Comparison of ENCODE assay signal across 24 cellular contexts in genomic region chr7:121529003-121529402, GRCh38.
A peak's percentile ranks its signal among the peaks of the same experiment; 100 is the strongest.
DNase-seq lines count a peak whose midpoint lies in the region; ATAC-seq and TF ChIP-seq lines count a peak whose summit lies in the region.
"Had no signal": no experiment of that assay in that cellular context is flagged by ENCODE, and none has a peak within 500 bp of the region (broad histone marks: within the 10 kb centered on the region; RNA-seq: fewer than 3 reads in every experiment).

No MANE protein-coding gene starts in this region.

- H3K4me1 ChIP-seq in PC-3 (ENCODE audit: insufficient read depth, low read length) (peaks cover 28% of the 10 kb centered on the region), esophagus muscularis mucosa (no peaks in the 10 kb centered on the region)
- H3K4me1 ChIP-seq: A549, upper lobe of right lung had no signal

- H3K36me3 ChIP-seq in PC-3 (ENCODE audit: low read depth, low read length) (no peaks in the 10 kb centered on the region), esophagus muscularis mucosa (no peaks in the 10 kb centered on the region)
- H3K36me3 ChIP-seq: heart left ventricle, upper lobe of right lung had no signal

- CTCF ChIA-PET in activated CD4-positive, alpha-beta memory T cell treated with anti-CD3 and anti-CD28 coated beads, Interleukin-2, amount 10 ng/mL, durations not matched to agents 7 days and 5 days (lab: Charles Lee), result interaction anchor here (2.0 to 3.1 kb wide), 2 partner anchors 15 to 91 kb away, joined by 10 to 32 read pairs; no protein-coding TSS in a partner anchor
- CTCF ChIA-PET in activated CD4-positive, alpha-beta memory T cell treated with anti-CD3 and anti-CD28 coated beads for 36 hours (lab: Charles Lee), result interaction anchor here (2.2 to 2.8 kb wide), 2 partner anchors 90 to 162 kb away, joined by 7 to 14 read pairs; no protein-coding TSS in a partner anchor
- CTCF ChIA-PET in PC-3 (lab: Charles Lee), result interaction anchor here (1.4 kb wide), 1 partner anchor 143 kb away, joined by 5 read pairs; no protein-coding TSS in a partner anchor

- TF ChIP-seq POLR2A in esophagus muscularis mucosa (IDR thresholded peaks at IDR 0.05; ENCODE audit: low read depth), result no peak

- intact Hi-C loops in activated CD4-positive, alpha-beta memory T cell treated with anti-CD3 and anti-CD28 coated beads for 36 hours (cut with micrococcal nuclease), result no loop called here
- intact Hi-C loops in PC-3 (cut with micrococcal nuclease), result no loop called here
- intact Hi-C loops in esophagus muscularis mucosa (cut with DNase I), result no loop called here

- H3K4me3 Mint-ChIP-seq in activated CD4-positive, alpha-beta memory T cell treated with anti-CD3 and anti-CD28 coated beads, Interleukin-2, amount 10 ng/mL, durations not matched to agents 7 days and 5 days, result no peak overlapping the region
- no peak overlapping the region for H3K4me3 Mint-ChIP-seq in activated CD4-positive, alpha-beta memory T cell treated with anti-CD3 and anti-CD28 coated beads for 36 hours
- H3K4me3 Mint-ChIP-seq in stimulated activated effector memory CD8-positive, alpha-beta T cell treated with anti-CD3 and anti-CD28 coated beads, Interleukin-12 subunit alpha, Interleukin-12 subunit beta, amount 100 ng/mL, for 72 hours, result no peak overlapping the region
- H3K4me3 Mint-ChIP-seq: H9 had no signal

- H3K27me3 ChIP-seq in PC-3 (ENCODE audit: low read length), result no peaks in the 10 kb centered on the region
- no peaks in the 10 kb centered on the region for H3K27me3 ChIP-seq in esophagus muscularis mucosa
- H3K27me3 ChIP-seq: heart left ventricle, upper lobe of right lung had no signal

- no peak for DNase-seq in activated CD4-positive, alpha-beta memory T cell treated with anti-CD3 and anti-CD28 coated beads, Interleukin-2, amount 10 ng/mL, durations not matched to agents 7 days and 5 days
- no peak for DNase-seq in activated CD4-positive, alpha-beta memory T cell treated with anti-CD3 and anti-CD28 coated beads for 36 hours
- peak; percentile 10 for DNase-seq in PC-3
- peak; percentile 32 for DNase-seq in fibroblast of mammary gland (ENCODE audit: low read depth)
- no peak for DNase-seq in stimulated activated effector memory CD8-positive, alpha-beta T cell treated with anti-CD3 and anti-CD28 coated beads, Interleukin-12 subunit alpha, Interleukin-12 subunit beta, amount 100 ng/mL, for 72 hours (ENCODE audit: low spot score in 2 of 2)
- no peak for DNase-seq in esophagus muscularis mucosa (ENCODE audit: extremely low spot score)
- no peak for DNase-seq in UCSD-AML1 (lab: John Stamatoyannopoulos, UW; ENCODE audit: unreplicated experiment)
- DNase-seq: activated CD4-positive, CD25-positive, alpha-beta regulatory T cell; activated T-cell treated with anti-CD3 and anti-CD28 coated beads, Interleukin-2, amount 50 U/mL, for 72 hours; aorta; dorsolateral prefrontal cortex; H9; heart left ventricle; left cardiac atrium; NCI-H1092; NCI-H187; NCI-H69; T-helper 9 cell; upper lobe of right lung had no signal

- no peak for TF ChIP-seq EP300 in esophagus muscularis mucosa (IDR thresholded peaks at IDR 0.05)

- peak overlapping the region; percentile 82; the same call in 1 of the 2 replicates for H3K4me2 ChIP-seq in PC-3 (ENCODE audit: low read length)
- H3K4me2 ChIP-seq: A549 had no signal

- peaks cover 17% of the 10 kb centered on the region for H3K36me3 Mint-ChIP-seq in activated CD4-positive, alpha-beta memory T cell treated with anti-CD3 and anti-CD28 coated beads, Interleukin-2, amount 10 ng/mL, durations not matched to agents 7 days and 5 days (ENCODE audit: low read depth)
- no peaks in the 10 kb centered on the region for H3K36me3 Mint-ChIP-seq in activated CD4-positive, alpha-beta memory T cell treated with anti-CD3 and anti-CD28 coated beads for 36 hours
- H3K36me3 Mint-ChIP-seq in stimulated activated effector memory CD8-positive, alpha-beta T cell treated with anti-CD3 and anti-CD28 coated beads, Interleukin-12 subunit alpha, Interleukin-12 subunit beta, amount 100 ng/mL, for 72 hours, result peaks cover 15% of the 10 kb centered on the region

- H4K20me1 ChIP-seq in PC-3 (ENCODE audit: low read length), result no peaks in the 10 kb centered on the region

- H3K79me2 ChIP-seq in PC-3 (ENCODE audit: low read length), result no peaks in the 10 kb centered on the region

- H3K27ac ChIP-seq in PC-3 (ENCODE audit: low read length), result peak overlapping the region; percentile 98
- H3K27ac ChIP-seq in esophagus muscularis mucosa (replicated peaks in 1 of 4), result no peak overlapping the region
- H3K27ac ChIP-seq: A549, dorsolateral prefrontal cortex, heart left ventricle, HL-60, upper lobe of right lung had no signal

- no peak overlapping the region for H2AFZ ChIP-seq in PC-3 (ENCODE audit: low read length)

- H3K27me3 Mint-ChIP-seq in activated CD4-positive, alpha-beta memory T cell treated with anti-CD3 and anti-CD28 coated beads, Interleukin-2, amount 10 ng/mL, durations not matched to agents 7 days and 5 days, result no peaks in the 10 kb centered on the region
- no peaks in the 10 kb centered on the region for H3K27me3 Mint-ChIP-seq in activated CD4-positive, alpha-beta memory T cell treated with anti-CD3 and anti-CD28 coated beads for 36 hours

- TF ChIP-seq CTCF in PC-3 (conservative IDR thresholded peaks at IDR 0.05; ENCODE audit: low read depth, low read length), result no peak
- no peak for TF ChIP-seq CTCF in fibroblast of mammary gland (conservative IDR thresholded peaks at IDR 0.05; ENCODE audit: control insufficient read depth, insufficient read depth, low read depth, low read length)
- TF ChIP-seq CTCF in esophagus muscularis mucosa (IDR thresholded peaks at IDR 0.05), result no peak

- ATAC-seq in PC-3 (no peak), HG03442 (IDR thresholded peaks at IDR 0.05; ENCODE audit: unreplicated experiment) (no peak)
- no peak for ATAC-seq in stimulated activated effector memory CD8-positive, alpha-beta T cell treated with anti-CD3 and anti-CD28 coated beads, Interleukin-12 subunit alpha, Interleukin-12 subunit beta, amount 100 ng/mL, for 72 hours
- ATAC-seq: A549; activated naive CD4-positive, alpha-beta T cell treated with anti-CD3 and anti-CD28 coated beads, Interleukin-2, amount 50 U/mL, for 72 hours; activated T-cell treated with anti-CD3 and anti-CD28 coated beads, Interleukin-2, amount 50 U/mL, for 72 hours; GM12878; heart left ventricle; left cardiac atrium; upper lobe of right lung had no signal

- H3K9me2 ChIP-seq in PC-3 (replicated peaks; ENCODE audit: low read length), result no peaks in the 10 kb centered on the region

- H3K4me3 ChIP-seq in PC-3 (ENCODE audit: low read length), result no peak overlapping the region
- H3K4me3 ChIP-seq in fibroblast of mammary gland (ENCODE audit: control insufficient read depth, low read depth, low read length), result no peak overlapping the region
- no peak overlapping the region for H3K4me3 ChIP-seq in esophagus muscularis mucosa
- H3K4me3 ChIP-seq: A549, dorsolateral prefrontal cortex, GM12878, heart left ventricle, upper lobe of right lung had no signal

- no TSS peak for BruUV-seq in PC-3 (replicated peaks; lab: Mats Ljungman, UMichigan)

- H3K9me3 ChIP-seq in PC-3 (ENCODE audit: low read length) (no peaks in the 10 kb centered on the region), esophagus muscularis mucosa (no peaks in the 10 kb centered on the region)
- H3K9me3 ChIP-seq: A549, upper lobe of right lung had no signal

- peak overlapping the region; percentile 93 for H3K27ac Mint-ChIP-seq in activated CD4-positive, alpha-beta memory T cell treated with anti-CD3 and anti-CD28 coated beads, Interleukin-2, amount 10 ng/mL, durations not matched to agents 7 days and 5 days
- H3K27ac Mint-ChIP-seq in activated CD4-positive, alpha-beta memory T cell treated with anti-CD3 and anti-CD28 coated beads for 36 hours, result no peak overlapping the region
- peak overlapping the region; percentile 96 for H3K27ac Mint-ChIP-seq in stimulated activated effector memory CD8-positive, alpha-beta T cell treated with anti-CD3 and anti-CD28 coated beads, Interleukin-12 subunit alpha, Interleukin-12 subunit beta, amount 100 ng/mL, for 72 hours
- H3K27ac Mint-ChIP-seq: H9 had no signal

- POLR2A ChIA-PET in activated CD4-positive, alpha-beta memory T cell treated with anti-CD3 and anti-CD28 coated beads, Interleukin-2, amount 10 ng/mL, durations not matched to agents 7 days and 5 days (lab: Charles Lee), result interaction anchor here (3.2 to 3.3 kb wide), 2 partner anchors 15 to 133 kb away, joined by 33 to 60 read pairs; partner anchors contain the start of gene FAM3C
- POLR2A ChIA-PET in activated CD4-positive, alpha-beta memory T cell treated with anti-CD3 and anti-CD28 coated beads for 36 hours (lab: Charles Lee), result interaction anchor here (2.4 kb wide), 1 partner anchor 133 kb away, joined by 12 read pairs; the partner anchor contains the start of gene FAM3C
- POLR2A ChIA-PET in PC-3 (lab: Charles Lee; ENCODE audit: unreplicated experiment), result no interaction called here

- no peak overlapping the region for H3K9ac ChIP-seq in PC-3 (ENCODE audit: low read length)

- WGBS in esophagus muscularis mucosa, result 82% methylated on average over 3 of the region's 3 CpGs

- H3F3A ChIP-seq in PC-3 (ENCODE audit: low read length, unreplicated experiment), result peaks cover 11% of the 10 kb centered on the region

- peaks cover 2% of the 10 kb centered on the region for H3K9me3 Mint-ChIP-seq in activated CD4-positive, alpha-beta memory T cell treated with anti-CD3 and anti-CD28 coated beads, Interleukin-2, amount 10 ng/mL, durations not matched to agents 7 days and 5 days
- no peaks in the 10 kb centered on the region for H3K9me3 Mint-ChIP-seq in activated CD4-positive, alpha-beta memory T cell treated with anti-CD3 and anti-CD28 coated beads for 36 hours
- H3K9me3 Mint-ChIP-seq in stimulated activated effector memory CD8-positive, alpha-beta T cell treated with anti-CD3 and anti-CD28 coated beads, Interleukin-12 subunit alpha, Interleukin-12 subunit beta, amount 100 ng/mL, for 72 hours, result peaks cover 4% of the 10 kb centered on the region
- H3K9me3 Mint-ChIP-seq: activated naive CD4-positive, alpha-beta T cell treated with anti-CD3 and anti-CD28 coated beads, Interleukin-2, amount 50 U/mL, for 72 hours; activated T-cell treated with anti-CD3 and anti-CD28 coated beads, Interleukin-2, amount 50 U/mL, for 72 hours; H9 had no signal

- H3K4me1 Mint-ChIP-seq in activated CD4-positive, alpha-beta memory T cell treated with anti-CD3 and anti-CD28 coated beads, Interleukin-2, amount 10 ng/mL, durations not matched to agents 7 days and 5 days, result peaks cover 46% of the 10 kb centered on the region
- peaks cover 21% of the 10 kb centered on the region for H3K4me1 Mint-ChIP-seq in activated CD4-positive, alpha-beta memory T cell treated with anti-CD3 and anti-CD28 coated beads for 36 hours (ENCODE audit: low read depth)
- H3K4me1 Mint-ChIP-seq in stimulated activated effector memory CD8-positive, alpha-beta T cell treated with anti-CD3 and anti-CD28 coated beads, Interleukin-12 subunit alpha, Interleukin-12 subunit beta, amount 100 ng/mL, for 72 hours, result peaks cover 46% of the 10 kb centered on the region

Comparison
In these comparisons a context has a peak if more than half of its experiments do, and no peak if none do; other contexts are left out.
1. DNase-seq: peak in PC-3 (single experiment) and fibroblast of mammary gland (single experiment); none in activated CD4-positive, alpha-beta memory T cell treated with anti-CD3 and anti-CD28 coated beads, Interleukin-2, amount 10 ng/mL, durations not matched to agents 7 days and 5 days (single experiment), activated CD4-positive, alpha-beta memory T cell treated with anti-CD3 and anti-CD28 coated beads for 36 hours (single experiment), stimulated activated effector memory CD8-positive, alpha-beta T cell treated with anti-CD3 and anti-CD28 coated beads, Interleukin-12 subunit alpha, Interleukin-12 subunit beta, amount 100 ng/mL, for 72 hours (0 of 2), esophagus muscularis mucosa (single experiment) and UCSD-AML1 (single experiment).